ENCODE assay signal across 8 cellular contexts in the genomic region with DNA sequence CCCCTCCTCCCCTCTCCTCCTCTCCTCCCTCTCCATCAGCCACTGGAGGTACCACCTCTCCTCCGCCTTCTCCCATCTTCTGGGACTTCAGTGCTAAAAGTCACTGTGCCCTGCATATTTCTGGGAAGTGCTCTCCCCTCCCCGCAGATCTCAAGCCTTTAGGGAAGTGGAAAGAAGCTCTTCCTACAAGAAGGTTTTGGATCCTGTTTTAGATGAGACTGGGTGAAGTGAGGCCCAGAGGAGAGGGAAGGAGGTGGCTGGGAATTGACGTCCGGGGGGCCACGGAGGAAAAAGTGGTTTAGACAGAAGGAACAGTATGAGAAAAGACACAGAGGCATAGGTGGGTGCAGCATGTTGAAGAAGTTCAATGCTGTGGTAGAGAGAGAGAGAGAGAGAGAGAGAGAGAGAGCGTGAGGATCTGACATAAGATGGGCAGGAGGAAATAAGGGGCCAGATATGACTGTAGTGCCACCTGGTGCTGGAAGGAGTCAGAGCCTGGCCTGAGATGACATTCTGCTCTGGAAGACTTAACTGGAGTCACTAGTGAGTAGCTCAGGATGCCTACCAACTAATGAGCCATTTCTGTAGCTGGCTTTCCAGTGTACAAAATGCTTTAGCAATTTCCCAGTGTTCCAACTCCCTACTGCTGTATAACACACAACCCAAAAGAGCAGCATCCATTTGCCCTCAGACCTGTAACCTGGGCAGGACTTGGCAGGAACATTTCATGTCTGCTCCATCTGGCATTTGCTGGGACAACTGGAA. TPM values are rescaled to one million over a fixed set of nuclear protein-coding genes. Genes with fewer than 3 reads are reported as not detected.
DNase-seq lines count a peak whose midpoint lies in the region; ATAC-seq, FAIRE-seq and TF ChIP-seq lines count a peak whose summit lies in the region.

No MANE protein-coding gene starts in this region.

- DNase-seq in Caki2 (ENCODE audit: low read depth) = peak; percentile 67
- peak; percentile 67 for DNase-seq in GM20000 (ENCODE audit: low spot score)
- peak; percentile 21 for DNase-seq in NCI-H2029 treated with DMSO at 0.1 percent for 48 hours (lab: John Stamatoyannopoulos, UW)
- DNase-seq in epithelial cell of prostate (ENCODE audit: low read depth, low spot score) = peak; percentile 54
- peak; percentile 71 for DNase-seq in mucosa of gallbladder (ENCODE audit: low spot score)
- peak; percentile 74 for DNase-seq in urothelium cell line (ENCODE audit: low spot score)

- ATAC-seq in HG03108 (IDR thresholded peaks at IDR 0.05; ENCODE audit: unreplicated experiment) = no peak

- no peak overlapping the region for H3K27ac ChIP-seq in epithelial cell of prostate

- FAIRE-seq in TTC549 (lab: Jason Lieb, UNC) = peak; percentile 9
- FAIRE-seq in urothelium cell line (lab: Jason Lieb, UNC) = peak; percentile 77

- in situ Hi-C loops in Caki2 (cut with HindIII; ENCODE audit: low pct_unique_long_range_greater_than_20kb, low sequenced_read_pairs) = no loop called here

- TF ChIP-seq CTCF in GM20000 (IDR thresholded peaks at IDR 0.05; ENCODE audit: extremely low read depth, missing control alignments) = peak; percentile 50

RNA-seq across cellular contexts. Expression of a gene that starts 16.7 kb away (rescaled TPM):
- 1.9 and 8.3 TPM in 2 replicates for total RNA-seq in Caki2 (2014; rRNA removed; shearing (Covaris generic); ENCODE audit: low replicate concordance)
- 9.4 TPM for total RNA-seq in mucosa of gallbladder

RNA-seq across cellular contexts. Expression of a gene that starts 24.8 kb away (rescaled TPM):
- 54.9 and 82.5 TPM in 2 replicates for total RNA-seq in Caki2 (2014; rRNA removed; shearing (Covaris generic); ENCODE audit: low replicate concordance)
- total RNA-seq in mucosa of gallbladder = 121 TPM

Comparison
In these comparisons a context has a peak if more than half of its experiments do, and no peak if none do; other contexts are left out.
1. DNase-seq: peak in every context shown above with its lines; median percentile 74 in urothelium cell line; 71 in mucosa of gallbladder; 67 in Caki2; 67 in GM20000; 54 in epithelial cell of prostate; 21 in NCI-H2029 treated with DMSO at 0.1 percent for 48 hours.